Comparison of ENCODE assay signal across 12 cellular contexts in genomic region chr4:126748736-126749135, GRCh38.
"Had no signal": no experiment of that assay in that cellular context is flagged by ENCODE, and none has a peak within 500 bp of the region (broad histone marks: within the 10 kb centered on the region; RNA-seq: fewer than 3 reads in every experiment).

No MANE protein-coding gene starts in this region.

- H3K4me3 ChIP-seq: dorsolateral prefrontal cortex, gastrocnemius medialis, testis, upper lobe of right lung had no signal

- DNase-seq: activated CD4-positive, alpha-beta T cell treated with anti-CD3 and anti-CD28 coated beads for 36 hours; activated CD8-positive, alpha-beta T cell treated with anti-CD3 and anti-CD28 coated beads, Interleukin-2, amount 10 ng/mL, durations not matched to agents 7 days and 5 days; activated naive CD4-positive, alpha-beta T cell; dorsolateral prefrontal cortex; gastrocnemius medialis; left ventricle myocardium superior; stimulated activated CD4-positive, alpha-beta T cell treated with anti-CD3 and anti-CD28 coated beads, Interleukin-2, amount 100 ng/mL, for 24 hours; stimulated activated naive CD4-positive, alpha-beta T cell treated with Interleukin-2 at 50 U/mL for 16 hours; T-helper 1 cell; testis; upper lobe of right lung; WERI-Rb-1 had no signal
